Comparison of ENCODE assay signal across 8 cellular contexts in genomic region chr11:69297225-69297925, GRCh38. TPM values are rescaled to one million over a fixed set of nuclear protein-coding genes. Genes with fewer than 3 reads are reported as not detected.
DNase-seq lines count a peak whose midpoint lies in the region; ATAC-seq lines count a peak whose summit lies in the region.

No MANE protein-coding gene starts in this region.

- DNase-seq in NCI-H226 (peak; percentile 98), dermis blood vessel endothelial cell (peak; percentile 98), mesenteric fat pad (ENCODE audit: low spot score) (peak; percentile 97), D341Med (ENCODE audit: low spot score) (no peak)
- DNase-seq in activated CD4-positive, alpha-beta T cell treated with anti-CD3 and anti-CD28 coated beads, Interleukin-2, amount 50 U/mL, for 1 hour: peak; percentile 72
- DNase-seq in stimulated activated CD8-positive, alpha-beta memory T cell treated with anti-CD3 and anti-CD28 coated beads, Interleukin-15, amount 100 ng/mL, for 1 hour (ENCODE audit: low read depth): peak; percentile 51

- ATAC-seq in GM18498 (IDR thresholded peaks at IDR 0.05; ENCODE audit: unreplicated experiment): peak; percentile 68
- peak; percentile 53 for ATAC-seq in HG02840 (IDR thresholded peaks at IDR 0.05; ENCODE audit: low FRiP score, unreplicated experiment)

RNA-seq across cellular contexts. Expression of gene MYEOV, which starts 3.4 kb away (rescaled TPM):
- 0.05 TPM in 1 of 2 replicates, not detected in the other for total RNA-seq in dermis blood vessel endothelial cell
- 31.4 TPM for total RNA-seq in mesenteric fat pad

Comparison
In these comparisons a context has a peak if more than half of its experiments do, and no peak if none do; other contexts are left out.
1. RNA of gene MYEOV, which starts 3.4 kb away (total RNA-seq): 31.4 TPM in mesenteric fat pad (single experiment); 0.05 TPM in dermis blood vessel endothelial cell; every median in the first group is over 10 times any median in the second.